Comparison of ENCODE assay signal across 24 cellular contexts in genomic region chr2:49219741-49220140, GRCh38.
"Had no signal": no experiment of that assay in that cellular context is flagged by ENCODE, and none has a peak within 500 bp of the region (broad histone marks: within the 10 kb centered on the region; RNA-seq: fewer than 3 reads in every experiment).

No MANE protein-coding gene starts in this region.

- H3K36me3 ChIP-seq: neural progenitor cell, ovary, right lobe of liver, sigmoid colon, stomach, thoracic aorta, thyroid gland, tibial nerve, upper lobe of left lung, vagina had no signal

- H3K4me1 ChIP-seq: neural progenitor cell, parathyroid adenoma, psoas muscle, right lobe of liver, thyroid gland, tibial nerve, upper lobe of left lung, vagina had no signal

- H3K4me3 ChIP-seq: neural progenitor cell, ovary, psoas muscle, right lobe of liver, sigmoid colon, stomach, thoracic aorta, thyroid gland, tibial nerve, upper lobe of left lung, vagina had no signal

- DNase-seq: natural killer cell; occipital lobe; ovary; posterior cingulate gyrus; psoas muscle; right lobe of liver; sigmoid colon; small intestine; stimulated activated CD4-positive, alpha-beta T cell treated with anti-CD3 and anti-CD28 coated beads, Interleukin-15, amount 100 ng/mL, for 24 hours; stimulated activated CD4-positive, alpha-beta T cell treated with anti-CD3 and anti-CD28 coated beads, Interleukin-2, amount 100 ng/mL, for 24 hours; stimulated activated CD4-positive, alpha-beta T cell treated with anti-CD3 and anti-CD28 coated beads, Interleukin-2, amount 100 ng/mL, for 48 hours; stimulated activated CD4-positive, alpha-beta T cell treated with anti-CD3 and anti-CD28 coated beads, Interleukin-4, amount 100 ng/mL, for 24 hours; stimulated activated naive B cell treated with anti-CD40 and anti-IgM and Interleukin-4, amounts not matched to agents 10 μg/mL and 1 μg/mL and 100 μg/mL, for 72 hours; stimulated activated naive CD4-positive, alpha-beta T cell treated with Interleukin-2 at 50 U/mL for 16 hours; stomach; thyroid gland; trophoblast cell; upper lobe of left lung had no signal

- H3K9me3 ChIP-seq: ovary, psoas muscle, right lobe of liver, sigmoid colon, stomach, thoracic aorta, thyroid gland, tibial nerve, upper lobe of left lung, vagina had no signal

- ATAC-seq: natural killer cell; psoas muscle; right lobe of liver; stimulated activated effector memory CD8-positive, alpha-beta T cell treated with anti-CD3 and anti-CD28 coated beads, Interleukin-12 subunit alpha, Interleukin-12 subunit beta, amount 100 ng/mL, for 72 hours; stimulated activated naive B cell treated with anti-CD40 and anti-IgM and Interleukin-4, amounts not matched to agents 10 μg/mL and 1 μg/mL and 100 μg/mL, for 72 hours had no signal

- H3K27me3 ChIP-seq: neural progenitor cell, ovary, right lobe of liver, sigmoid colon, stomach, thyroid gland, tibial nerve, upper lobe of left lung, vagina had no signal

- H3K27ac ChIP-seq: neural progenitor cell, ovary, parathyroid adenoma, psoas muscle, right lobe of liver, sigmoid colon, stomach, thoracic aorta, thyroid gland, tibial nerve, upper lobe of left lung, vagina had no signal
